ENCODE assay signal across 29 cellular contexts in the genomic region with DNA sequence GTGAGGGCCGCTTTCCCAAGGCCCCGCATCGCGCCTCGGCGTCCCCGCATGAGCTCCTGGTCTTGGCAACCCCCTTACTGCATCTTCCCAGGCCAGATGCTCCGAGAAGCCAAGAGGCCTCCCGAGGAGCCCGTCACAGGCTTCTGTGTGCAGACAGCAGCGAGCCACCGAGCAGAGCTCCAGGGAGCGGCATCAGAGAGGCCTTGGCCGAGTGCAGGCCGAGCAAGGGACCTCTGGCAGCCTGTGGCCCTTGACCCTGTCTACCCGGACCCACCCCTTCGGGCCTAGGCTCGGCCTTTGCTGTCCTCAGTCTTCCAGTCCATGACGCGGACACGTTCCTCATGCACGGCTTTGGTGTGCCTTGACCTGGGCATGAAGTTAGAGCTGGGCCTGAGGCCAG.
"Had no signal": no experiment of that assay in that cellular context is flagged by ENCODE, and none has a peak within 500 bp of the region (broad histone marks: within the 10 kb centered on the region; RNA-seq: fewer than 3 reads in every experiment).

No MANE protein-coding gene starts in this region.

- H3K9ac ChIP-seq: neural progenitor cell had no signal

- H3K27ac ChIP-seq: left lung, lower lobe of right lung, neural progenitor cell, ovary, right atrium auricular region, skin epidermis, stomach, testis, thyroid gland, transverse colon, upper lobe of right lung had no signal

- ATAC-seq: left colon; left lung; lower lobe of right lung; natural killer cell; sciatic nerve; stimulated activated naive B cell treated with anti-CD40 and anti-IgM and Interleukin-4, amounts not matched to agents 10 μg/mL and 1 μg/mL and 100 μg/mL, for 72 hours; stimulated activated naive CD8-positive, alpha-beta T cell treated with anti-CD3 and anti-CD28 coated beads, Interleukin-15, Interleukin-2, amounts not matched to agents 100 U/mL and 50 U/mL, for 24 hours; upper lobe of right lung had no signal

- H3K27me3 ChIP-seq: ovary, right atrium auricular region, testis, thyroid gland, transverse colon, upper lobe of right lung had no signal

- H3K36me3 ChIP-seq: left lung, lower lobe of right lung, neural progenitor cell, ovary, right atrium auricular region, stomach, thyroid gland, transverse colon, upper lobe of right lung had no signal

- H3K4me2 ChIP-seq: neural progenitor cell had no signal

- H3K4me3 ChIP-seq: left lung, lower lobe of right lung, neural progenitor cell, ovary, right atrium auricular region, skin epidermis, stomach, testis, thyroid gland, transverse colon, upper lobe of right lung had no signal

- H2AFZ ChIP-seq: neural progenitor cell had no signal

- H3K9me3 ChIP-seq: lower lobe of right lung, ovary, right atrium auricular region, stomach, testis, thyroid gland, transverse colon, upper lobe of right lung had no signal

- DNase-seq: hypothalamus; immature natural killer cell; kidney; left colon; left lung; lower lobe of right lung; mammary epithelial cell; mesendoderm; naive B cell; natural killer cell; nephron progenitor cell; ovary; stimulated activated CD4-positive, alpha-beta T cell treated with anti-CD3 and anti-CD28 coated beads, Interleukin-12 subunit alpha, Interleukin-12 subunit beta, amount 100 ng/mL, for 4 hours; stimulated activated CD4-positive, alpha-beta T cell treated with anti-CD3 and anti-CD28 coated beads, Interleukin-15, amount 100 ng/mL, for 24 hours; stimulated activated CD4-positive, alpha-beta T cell treated with anti-CD3 and anti-CD28 coated beads, Interleukin-2, amount 100 ng/mL, for 24 hours; stimulated activated CD4-positive, alpha-beta T cell treated with anti-CD3 and anti-CD28 coated beads, Interleukin-4, amount 100 ng/mL, for 1 hour; stimulated activated naive B cell treated with anti-CD40 and anti-IgM and Interleukin-4, amounts not matched to agents 10 μg/mL and 1 μg/mL and 100 μg/mL, for 72 hours; stimulated activated naive CD8-positive, alpha-beta T cell treated with anti-CD3 and anti-CD28 coated beads, Interleukin-15, Interleukin-2, amounts not matched to agents 100 U/mL and 50 U/mL, for 24 hours; stomach; testis; thyroid gland; transverse colon; upper lobe of right lung had no signal

- FAIRE-seq: islet of Langerhans, kidney, urothelium cell line had no signal
